In the genomic region with DNA sequence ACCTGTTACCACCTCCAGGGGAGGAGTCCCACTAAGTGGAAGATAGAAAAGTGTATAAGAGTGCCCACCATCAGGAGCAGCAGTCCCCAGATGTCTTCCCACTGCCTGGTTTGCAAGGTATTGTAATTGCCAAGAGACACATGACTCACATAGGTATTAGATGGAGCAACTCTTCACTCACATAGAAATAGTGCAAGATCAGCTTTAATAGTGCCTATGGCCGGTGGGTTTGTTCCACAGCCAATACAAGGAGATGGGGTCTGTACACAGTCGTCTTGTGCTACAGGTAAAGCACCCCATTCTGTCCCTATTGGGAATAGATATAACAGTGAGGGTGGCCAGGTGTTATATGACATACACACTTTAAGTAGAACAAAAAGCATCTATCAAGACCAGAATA, we compare ENCODE assay signal across 2 cellular contexts.
TF ChIP-seq lines count a peak whose summit lies in the region.

No MANE protein-coding gene starts in this region.

TF ChIP-seq in HepG2, 621 proteins besides CTCF, POLR2A, EP300 and RAD21:
- TF ChIP-seq ZNF883 (CRISPR knock-in tag; IDR thresholded peaks at IDR 0.05; ENCODE audit: not compliant biosample characterization) (no peak), SOX6 (IDR thresholded peaks at IDR 0.05) (no peak), SOX6 (CRISPR knock-in tag; IDR thresholded peaks at IDR 0.05) (no peak), MAFF (IDR thresholded peaks at IDR 0.05; ENCODE audit: low read depth, low read length) (peak; percentile 69), MAFK (conservative IDR thresholded peaks at IDR 0.05 in 1 of 2, IDR thresholded peaks at IDR 0.05 in 1 of 2; ENCODE audit: low read length in 2 of 2) (peak; percentile 72 to 77)

TF ChIP-seq in IMR-90, 13 proteins besides CTCF, POLR2A, EP300 and RAD21:
- TF ChIP-seq MXI1 (IDR thresholded peaks at IDR 0.05; ENCODE audit: borderline replicate concordance, low read depth, low read length) (no peak), MAFK (IDR thresholded peaks at IDR 0.05; ENCODE audit: low read depth, low read length) (peak; percentile 52)
